In genomic region chr9:104810421-104811339, GRCh38 we compare ENCODE assay signal across 1 cellular context.
TF ChIP-seq lines count a peak whose summit lies in the region.

No MANE protein-coding gene starts in this region.

TF ChIP-seq in WTC11, 78 proteins besides CTCF, POLR2A, EP300 and RAD21 (continued from another document):
- TF ChIP-seq, protein P1, sequence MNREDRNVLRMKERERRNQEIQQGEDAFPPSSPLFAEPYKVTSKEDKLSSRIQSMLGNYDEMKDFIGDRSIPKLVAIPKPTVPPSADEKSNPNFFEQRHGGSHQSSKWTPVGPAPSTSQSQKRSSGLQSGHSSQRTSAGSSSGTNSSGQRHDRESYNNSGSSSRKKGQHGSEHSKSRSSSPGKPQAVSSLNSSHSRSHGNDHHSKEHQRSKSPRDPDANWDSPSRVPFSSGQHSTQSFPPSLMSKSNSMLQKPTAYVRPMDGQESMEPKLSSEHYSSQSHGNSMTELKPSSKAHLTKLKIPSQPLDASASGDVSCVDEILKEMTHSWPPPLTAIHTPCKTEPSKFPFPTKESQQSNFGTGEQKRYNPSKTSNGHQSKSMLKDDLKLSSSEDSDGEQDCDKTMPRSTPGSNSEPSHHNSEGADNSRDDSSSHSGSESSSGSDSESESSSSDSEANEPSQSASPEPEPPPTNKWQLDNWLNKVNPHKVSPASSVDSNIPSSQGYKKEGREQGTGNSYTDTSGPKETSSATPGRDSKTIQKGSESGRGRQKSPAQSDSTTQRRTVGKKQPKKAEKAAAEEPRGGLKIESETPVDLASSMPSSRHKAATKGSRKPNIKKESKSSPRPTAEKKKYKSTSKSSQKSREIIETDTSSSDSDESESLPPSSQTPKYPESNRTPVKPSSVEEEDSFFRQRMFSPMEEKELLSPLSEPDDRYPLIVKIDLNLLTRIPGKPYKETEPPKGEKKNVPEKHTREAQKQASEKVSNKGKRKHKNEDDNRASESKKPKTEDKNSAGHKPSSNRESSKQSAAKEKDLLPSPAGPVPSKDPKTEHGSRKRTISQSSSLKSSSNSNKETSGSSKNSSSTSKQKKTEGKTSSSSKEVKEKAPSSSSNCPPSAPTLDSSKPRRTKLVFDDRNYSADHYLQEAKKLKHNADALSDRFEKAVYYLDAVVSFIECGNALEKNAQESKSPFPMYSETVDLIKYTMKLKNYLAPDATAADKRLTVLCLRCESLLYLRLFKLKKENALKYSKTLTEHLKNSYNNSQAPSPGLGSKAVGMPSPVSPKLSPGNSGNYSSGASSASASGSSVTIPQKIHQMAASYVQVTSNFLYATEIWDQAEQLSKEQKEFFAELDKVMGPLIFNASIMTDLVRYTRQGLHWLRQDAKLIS (CRISPR knock-in tag; IDR thresholded peaks at IDR 0.05; ENCODE audit: borderline replicate concordance) = no peak
- TF ChIP-seq GABPB1 (CRISPR knock-in tag; IDR thresholded peaks at IDR 0.05) = no peak
- TF ChIP-seq NFYB (CRISPR knock-in tag; conservative IDR thresholded peaks at IDR 0.05; ENCODE audit: low read depth) = no peak
- TF ChIP-seq ZBTB43 (CRISPR knock-in tag; IDR thresholded peaks at IDR 0.05) = no peak
- no peak for TF ChIP-seq IRF2 (CRISPR knock-in tag; IDR thresholded peaks at IDR 0.05; ENCODE audit: borderline replicate concordance, low read depth)
- TF ChIP-seq PRRX2 (CRISPR knock-in tag; IDR thresholded peaks at IDR 0.05) = no peak
- no peak for TF ChIP-seq ZNF396 (CRISPR knock-in tag; IDR thresholded peaks at IDR 0.05; ENCODE audit: borderline replicate concordance)
- TF ChIP-seq ATF3 (CRISPR knock-in tag; conservative IDR thresholded peaks at IDR 0.05) = no peak
- no peak for TF ChIP-seq TP53 (CRISPR knock-in tag; IDR thresholded peaks at IDR 0.05)
- TF ChIP-seq, protein P2, sequence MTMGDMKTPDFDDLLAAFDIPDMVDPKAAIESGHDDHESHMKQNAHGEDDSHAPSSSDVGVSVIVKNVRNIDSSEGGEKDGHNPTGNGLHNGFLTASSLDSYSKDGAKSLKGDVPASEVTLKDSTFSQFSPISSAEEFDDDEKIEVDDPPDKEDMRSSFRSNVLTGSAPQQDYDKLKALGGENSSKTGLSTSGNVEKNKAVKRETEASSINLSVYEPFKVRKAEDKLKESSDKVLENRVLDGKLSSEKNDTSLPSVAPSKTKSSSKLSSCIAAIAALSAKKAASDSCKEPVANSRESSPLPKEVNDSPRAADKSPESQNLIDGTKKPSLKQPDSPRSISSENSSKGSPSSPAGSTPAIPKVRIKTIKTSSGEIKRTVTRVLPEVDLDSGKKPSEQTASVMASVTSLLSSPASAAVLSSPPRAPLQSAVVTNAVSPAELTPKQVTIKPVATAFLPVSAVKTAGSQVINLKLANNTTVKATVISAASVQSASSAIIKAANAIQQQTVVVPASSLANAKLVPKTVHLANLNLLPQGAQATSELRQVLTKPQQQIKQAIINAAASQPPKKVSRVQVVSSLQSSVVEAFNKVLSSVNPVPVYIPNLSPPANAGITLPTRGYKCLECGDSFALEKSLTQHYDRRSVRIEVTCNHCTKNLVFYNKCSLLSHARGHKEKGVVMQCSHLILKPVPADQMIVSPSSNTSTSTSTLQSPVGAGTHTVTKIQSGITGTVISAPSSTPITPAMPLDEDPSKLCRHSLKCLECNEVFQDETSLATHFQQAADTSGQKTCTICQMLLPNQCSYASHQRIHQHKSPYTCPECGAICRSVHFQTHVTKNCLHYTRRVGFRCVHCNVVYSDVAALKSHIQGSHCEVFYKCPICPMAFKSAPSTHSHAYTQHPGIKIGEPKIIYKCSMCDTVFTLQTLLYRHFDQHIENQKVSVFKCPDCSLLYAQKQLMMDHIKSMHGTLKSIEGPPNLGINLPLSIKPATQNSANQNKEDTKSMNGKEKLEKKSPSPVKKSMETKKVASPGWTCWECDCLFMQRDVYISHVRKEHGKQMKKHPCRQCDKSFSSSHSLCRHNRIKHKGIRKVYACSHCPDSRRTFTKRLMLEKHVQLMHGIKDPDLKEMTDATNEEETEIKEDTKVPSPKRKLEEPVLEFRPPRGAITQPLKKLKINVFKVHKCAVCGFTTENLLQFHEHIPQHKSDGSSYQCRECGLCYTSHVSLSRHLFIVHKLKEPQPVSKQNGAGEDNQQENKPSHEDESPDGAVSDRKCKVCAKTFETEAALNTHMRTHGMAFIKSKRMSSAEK (CRISPR knock-in tag; IDR thresholded peaks at IDR 0.05; ENCODE audit: borderline replicate concordance) = no peak
- TF ChIP-seq, protein P3, sequence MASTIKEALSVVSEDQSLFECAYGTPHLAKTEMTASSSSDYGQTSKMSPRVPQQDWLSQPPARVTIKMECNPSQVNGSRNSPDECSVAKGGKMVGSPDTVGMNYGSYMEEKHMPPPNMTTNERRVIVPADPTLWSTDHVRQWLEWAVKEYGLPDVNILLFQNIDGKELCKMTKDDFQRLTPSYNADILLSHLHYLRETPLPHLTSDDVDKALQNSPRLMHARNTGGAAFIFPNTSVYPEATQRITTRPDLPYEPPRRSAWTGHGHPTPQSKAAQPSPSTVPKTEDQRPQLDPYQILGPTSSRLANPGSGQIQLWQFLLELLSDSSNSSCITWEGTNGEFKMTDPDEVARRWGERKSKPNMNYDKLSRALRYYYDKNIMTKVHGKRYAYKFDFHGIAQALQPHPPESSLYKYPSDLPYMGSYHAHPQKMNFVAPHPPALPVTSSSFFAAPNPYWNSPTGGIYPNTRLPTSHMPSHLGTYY (CRISPR knock-in tag; IDR thresholded peaks at IDR 0.05) = no peak
- no peak for TF ChIP-seq NR3C1 (CRISPR knock-in tag; conservative IDR thresholded peaks at IDR 0.05; ENCODE audit: low read depth)
- no peak for TF ChIP-seq AR (CRISPR knock-in tag; IDR thresholded peaks at IDR 0.05)
- TF ChIP-seq, protein P4, sequence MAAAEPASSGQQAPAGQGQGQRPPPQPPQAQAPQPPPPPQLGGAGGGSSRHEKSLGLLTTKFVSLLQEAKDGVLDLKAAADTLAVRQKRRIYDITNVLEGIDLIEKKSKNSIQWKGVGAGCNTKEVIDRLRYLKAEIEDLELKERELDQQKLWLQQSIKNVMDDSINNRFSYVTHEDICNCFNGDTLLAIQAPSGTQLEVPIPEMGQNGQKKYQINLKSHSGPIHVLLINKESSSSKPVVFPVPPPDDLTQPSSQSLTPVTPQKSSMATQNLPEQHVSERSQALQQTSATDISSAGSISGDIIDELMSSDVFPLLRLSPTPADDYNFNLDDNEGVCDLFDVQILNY (CRISPR knock-in tag; IDR thresholded peaks at IDR 0.05) = no peak
TF ChIP-seq in WTC11: peak in this region for 0.
